In the genomic region with DNA sequence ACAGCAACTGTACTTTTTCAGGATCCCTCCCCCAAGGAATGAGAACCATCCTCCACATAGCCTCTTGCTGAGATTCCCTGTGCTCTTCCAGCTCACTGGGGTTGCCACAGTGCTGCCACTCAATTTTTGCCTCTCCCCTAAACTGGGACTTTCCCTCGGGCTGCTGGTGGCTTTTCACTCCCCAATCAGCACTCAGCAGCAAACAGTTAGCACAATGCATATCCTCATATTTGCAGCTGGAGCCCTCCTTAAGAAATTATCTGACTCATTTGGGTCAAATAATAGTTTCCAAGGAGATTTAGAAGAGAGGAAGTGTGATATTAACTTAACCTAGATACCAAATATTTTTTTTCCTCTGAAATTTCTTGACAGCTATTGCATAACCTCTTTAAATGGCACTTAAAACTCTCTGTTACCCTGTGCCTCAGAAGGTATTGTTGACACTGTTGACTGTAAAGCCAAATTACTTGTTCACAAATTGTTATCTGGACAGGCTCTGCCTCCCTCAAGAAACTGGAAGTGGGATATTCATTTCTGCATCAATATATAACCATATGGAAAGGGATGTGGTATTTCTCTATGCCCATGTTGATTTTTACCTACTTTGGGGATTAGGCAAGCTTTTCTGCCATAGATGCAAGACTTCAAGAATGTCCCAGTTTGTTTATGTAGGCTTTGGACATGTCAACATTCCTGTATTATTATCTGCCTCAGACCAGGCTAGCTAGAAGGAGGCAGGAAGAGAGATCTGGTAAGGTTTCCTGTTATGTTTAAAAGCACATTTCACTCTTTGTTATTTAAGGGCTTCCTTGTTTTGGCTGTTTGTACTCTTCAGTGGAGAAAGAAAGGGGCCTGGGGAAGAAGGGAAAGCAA, we compare ENCODE assay signal across 8 cellular contexts. TPM values are rescaled to one million over a fixed set of nuclear protein-coding genes. Genes with fewer than 3 reads are reported as not detected.
DNase-seq lines count a peak whose midpoint lies in the region; ATAC-seq, FAIRE-seq and TF ChIP-seq lines count a peak whose summit lies in the region.

No MANE protein-coding gene starts in this region.

- no peak overlapping the region for H3K27ac Mint-ChIP-seq in activated CD4-positive, alpha-beta T cell treated with anti-CD3 and anti-CD28 coated beads, Interleukin-2, amount 10 ng/mL, durations not matched to agents 24 days and 14 days
- H3K27ac Mint-ChIP-seq in stimulated activated effector memory CD8-positive, alpha-beta T cell treated with anti-CD3 and anti-CD28 coated beads, Interleukin-12 subunit alpha, Interleukin-12 subunit beta, amount 100 ng/mL, for 72 hours = peak overlapping the region; percentile 11

- no peak overlapping the region for H2AFZ ChIP-seq in HepG2 (ENCODE audit: low read length)

- H3K9me3 ChIP-seq in liver (ENCODE audit: control insufficient read depth in 4 of 4, low read length in 3 of 4) = no peaks in the 10 kb centered on the region
- no peaks in the 10 kb centered on the region for H3K9me3 ChIP-seq in HepG2 (ENCODE audit: low read length)

- H3K4me1 ChIP-seq in liver (ENCODE audit: control insufficient read depth in 4 of 4, insufficient read depth in 4 of 4, low read length in 3 of 4) = peaks cover 0 to 4% (median 2%) of the 10 kb centered on the region in 4 donors
- H3K4me1 ChIP-seq in HepG2 (ENCODE audit: insufficient read depth, low read length) = no peaks in the 10 kb centered on the region

- H3K4me1 Mint-ChIP-seq in activated CD4-positive, alpha-beta T cell treated with anti-CD3 and anti-CD28 coated beads, Interleukin-2, amount 10 ng/mL, durations not matched to agents 24 days and 14 days = peaks cover 38% of the 10 kb centered on the region
- H3K4me1 Mint-ChIP-seq in stimulated activated effector memory CD8-positive, alpha-beta T cell treated with anti-CD3 and anti-CD28 coated beads, Interleukin-12 subunit alpha, Interleukin-12 subunit beta, amount 100 ng/mL, for 72 hours = peaks cover 56% of the 10 kb centered on the region

- ATAC-seq in HepG2 (no peak), HG03354 (IDR thresholded peaks at IDR 0.05; ENCODE audit: poor library complexity, severe bottlenecking, unreplicated experiment) (peak; percentile 90)
- ATAC-seq in stimulated activated effector memory CD8-positive, alpha-beta T cell treated with anti-CD3 and anti-CD28 coated beads, Interleukin-12 subunit alpha, Interleukin-12 subunit beta, amount 100 ng/mL, for 72 hours = peak; percentile 69

- TF ChIP-seq POLR2A in HepG2 (IDR thresholded peaks at IDR 0.05; ENCODE audit: insufficient read depth in 1 of 2, low read depth in 2 of 2, low read length in 2 of 2) = no peak

- no peak for FAIRE-seq in HepG2 (lab: Jason Lieb, UNC)

- TF ChIP-seq CTCF in liver (IDR thresholded peaks at IDR 0.05; ENCODE audit: low read depth, low read length, missing input control) = no peak
- TF ChIP-seq CTCF in HepG2 (CRISPR knock-in tag; IDR thresholded peaks at IDR 0.05) = no peak

- intact Hi-C loops in HepG2 (cut with micrococcal nuclease; ENCODE audit: unreplicated experiment) = no loop called here
- intact Hi-C loops in activated CD4-positive, alpha-beta T cell treated with anti-CD3 and anti-CD28 coated beads, Interleukin-2, amount 10 ng/mL, durations not matched to agents 24 days and 14 days (cut with micrococcal nuclease) = no loop called here

- POLR2A ChIA-PET in HepG2 (lab: Yijun Ruan, JAX) = no interaction called here

- H3K4me3 ChIP-seq in liver (ENCODE audit: low read depth in 1 of 3, low read length in 3 of 3) = no peak overlapping the region
- no peak overlapping the region for H3K4me3 ChIP-seq in HepG2 (replicated peaks in 1 of 3; ENCODE audit: insufficient read depth in 1 of 3, low read depth in 2 of 3, low read length in 3 of 3)

- in situ Hi-C loops in HepG2 (cut with HindIII; ENCODE audit: extremely low pct_ligation_motif_present, low pct_unique_long_range_greater_than_20kb) = no loop called here

- TF ChIP-seq RAD21 in liver (IDR thresholded peaks at IDR 0.05) = no peak
- no peak for TF ChIP-seq RAD21 in HepG2 (CRISPR knock-in tag; IDR thresholded peaks at IDR 0.05)

- H3K27ac ChIP-seq in liver (ENCODE audit: low read depth in 1 of 2, low read length in 2 of 2) = peak overlapping the region; percentile 28 to 30
- no peak overlapping the region for H3K27ac ChIP-seq in HepG2 (ENCODE audit: extremely low read length, insufficient read depth, low read length)

- CTCF ChIA-PET in HepG2 (lab: Yijun Ruan, JAX; ENCODE audit: low intra/inter-chr PET ratio, low total read pairs) = no interaction called here

- no TSS peak for BruUV-seq in HepG2 (replicated peaks; lab: Mats Ljungman, UMichigan)

- H3K9ac ChIP-seq in liver (ENCODE audit: low read depth in 1 of 2, low read length in 2 of 2) = no peak overlapping the region
- no peak overlapping the region for H3K9ac ChIP-seq in HepG2 (ENCODE audit: insufficient read depth, low read depth, low read length)

- H3K79me2 ChIP-seq in HepG2 (ENCODE audit: insufficient read depth, low read length) = no peaks in the 10 kb centered on the region

- no peaks in the 10 kb centered on the region for H4K20me1 ChIP-seq in HepG2 (ENCODE audit: insufficient read depth, low read length)

- H3K4me3 Mint-ChIP-seq in activated CD4-positive, alpha-beta T cell treated with anti-CD3 and anti-CD28 coated beads, Interleukin-2, amount 10 ng/mL, durations not matched to agents 24 days and 14 days = peak overlapping the region; percentile 14
- no peak overlapping the region for H3K4me3 Mint-ChIP-seq in stimulated activated effector memory CD8-positive, alpha-beta T cell treated with anti-CD3 and anti-CD28 coated beads, Interleukin-12 subunit alpha, Interleukin-12 subunit beta, amount 100 ng/mL, for 72 hours

- no peak for TF ChIP-seq EP300 in HepG2 (IDR thresholded peaks at IDR 0.05; ENCODE audit: low read depth in 2 of 2, low read length in 2 of 2)
- TF ChIP-seq EP300 in HepG2 (CRISPR knock-in tag; IDR thresholded peaks at IDR 0.05; ENCODE audit: borderline replicate concordance) = no peak

- peaks cover 0 to 3% (median 0%) of the 10 kb centered on the region in 4 donors for H3K36me3 ChIP-seq in liver (ENCODE audit: control insufficient read depth in 4 of 4, insufficient read depth in 3 of 4, low read depth in 1 of 4, low read length in 3 of 4)
- peaks cover 6 to 28% of the 10 kb centered on the region in 2 experiments for H3K36me3 ChIP-seq in HepG2 (replicated peaks in 1 of 2; ENCODE audit: control insufficient read depth in 1 of 2, insufficient read depth in 2 of 2, low read length in 2 of 2)

- DNase-seq in HepG2 (ENCODE audit: low spot score) (no peak), glomerular visceral epithelial cell (ENCODE audit: extremely low spot score) (peak; percentile 92), DMS79 (lab: John Stamatoyannopoulos, UW) (no peak), NK-92 (lab: John Stamatoyannopoulos, UW; ENCODE audit: unreplicated experiment) (no peak)
- peak; percentile 73 for DNase-seq in activated CD4-positive, alpha-beta T cell treated with anti-CD3 and anti-CD28 coated beads, Interleukin-2, amount 10 ng/mL, durations not matched to agents 24 days and 14 days
- no peak for DNase-seq in stimulated activated effector memory CD8-positive, alpha-beta T cell treated with anti-CD3 and anti-CD28 coated beads, Interleukin-12 subunit alpha, Interleukin-12 subunit beta, amount 100 ng/mL, for 72 hours (ENCODE audit: low spot score in 2 of 2)

- no peak overlapping the region for H3K4me2 ChIP-seq in HepG2 (ENCODE audit: low read depth, low read length)

- H3K9me3 Mint-ChIP-seq in activated CD4-positive, alpha-beta T cell treated with anti-CD3 and anti-CD28 coated beads, Interleukin-2, amount 10 ng/mL, durations not matched to agents 24 days and 14 days = no peaks in the 10 kb centered on the region
- no peaks in the 10 kb centered on the region for H3K9me3 Mint-ChIP-seq in stimulated activated effector memory CD8-positive, alpha-beta T cell treated with anti-CD3 and anti-CD28 coated beads, Interleukin-12 subunit alpha, Interleukin-12 subunit beta, amount 100 ng/mL, for 72 hours

- WGBS in liver = 63% methylated on average over 1 of the region's 1 CpG
- 90% methylated on average over 1 of the region's 1 CpG for WGBS in HepG2 (ENCODE audit: low lambda C conversion rate)

- H3K36me3 Mint-ChIP-seq in activated CD4-positive, alpha-beta T cell treated with anti-CD3 and anti-CD28 coated beads, Interleukin-2, amount 10 ng/mL, durations not matched to agents 24 days and 14 days (ENCODE audit: low read depth) = peaks cover 9% of the 10 kb centered on the region
- H3K36me3 Mint-ChIP-seq in stimulated activated effector memory CD8-positive, alpha-beta T cell treated with anti-CD3 and anti-CD28 coated beads, Interleukin-12 subunit alpha, Interleukin-12 subunit beta, amount 100 ng/mL, for 72 hours = peaks cover 26% of the 10 kb centered on the region

- peaks cover 10% of the 10 kb centered on the region for H3K27me3 Mint-ChIP-seq in activated CD4-positive, alpha-beta T cell treated with anti-CD3 and anti-CD28 coated beads, Interleukin-2, amount 10 ng/mL, durations not matched to agents 24 days and 14 days

- no peaks in the 10 kb centered on the region for H3K27me3 ChIP-seq in liver (ENCODE audit: control insufficient read depth in 4 of 4, insufficient read depth in 4 of 4, low read length in 3 of 4)
- no peaks in the 10 kb centered on the region for H3K27me3 ChIP-seq in HepG2 (ENCODE audit: control insufficient read depth in 1 of 2, insufficient read depth in 2 of 2, low read length in 2 of 2)

RNA-seq across cellular contexts. Expression of a gene that starts 58.0 kb away (rescaled TPM):
- total RNA-seq in liver (10 to 100 TPM; 28.5 to 37.4 TPM), HepG2 (2016; rRNA removed; fragmentation: Illumina TruSeq; extraction: Trizol) (47.3 and 87.4 TPM in 2 replicates)
- polyA plus RNA-seq in liver (10 to 100 TPM; 17.2 to 21.6 TPM), HepG2 (2011; rRNA removed) (19.8 and 28.9 TPM in 2 replicates)
- total RNA-seq in HepG2 (2016; cell fraction: cytosol; rRNA removed; fragmentation: Illumina TruSeq; extraction: Trizol; ENCODE audit: low read depth) = 10.8 TPM in 2 replicates
- 49.8 and 80.6 TPM in 2 replicates for total RNA-seq in HepG2 (2016; cell fraction: insoluble cytoplasmic fraction; rRNA removed; fragmentation: Illumina TruSeq; extraction: Trizol)
- 19.7 and 19.9 TPM in 2 replicates for total RNA-seq in HepG2 (2016; cell fraction: membrane; rRNA removed; fragmentation: Illumina TruSeq; extraction: Trizol)
- total RNA-seq in HepG2 (2016; cell fraction: nucleus; rRNA removed; fragmentation: Illumina TruSeq; extraction: Trizol) = 41.4 and 41.7 TPM in 2 replicates
- polyA plus RNA-seq in HepG2 (2011; cell fraction: cytosol; rRNA removed) = 13.4 and 18.3 TPM in 2 replicates
- 6.3 and 10.6 TPM in 2 replicates for polyA plus RNA-seq in HepG2 (2011; cell fraction: nucleus; rRNA removed)
- 17.3 and 20.0 TPM in 2 replicates for polyA plus RNA-seq in HepG2 (2012)
- polyA plus RNA-seq in HepG2 (2016; cell fraction: cytosol; fragmentation: Illumina TruSeq; extraction: Trizol; ENCODE audit: low read depth) = 1.9 and 2.0 TPM in 2 replicates
- polyA plus RNA-seq in HepG2 (2016; cell fraction: insoluble cytoplasmic fraction; fragmentation: Illumina TruSeq; extraction: Trizol; ENCODE audit: low read depth) = 70.5 and 72.1 TPM in 2 replicates
- polyA plus RNA-seq in HepG2 (2016; cell fraction: membrane; fragmentation: Illumina TruSeq; extraction: Trizol; ENCODE audit: low read depth) = 6.4 and 8.0 TPM in 2 replicates
- 29.0 and 42.3 TPM in 2 replicates for polyA plus RNA-seq in HepG2 (2016; cell fraction: nucleus; fragmentation: Illumina TruSeq; extraction: Trizol; ENCODE audit: insufficient read depth, low read depth)
- polyA minus RNA-seq in HepG2 (2011; rRNA and poly(A)+ RNA removed; ENCODE audit: low replicate concordance) = 5.8 and 22.8 TPM in 2 replicates
- polyA minus RNA-seq in HepG2 (2011; cell fraction: cytosol; rRNA and poly(A)+ RNA removed) = 26.1 and 31.4 TPM in 2 replicates
- polyA minus RNA-seq in HepG2 (2011; cell fraction: nucleus; rRNA and poly(A)+ RNA removed) = 51.4 and 52.1 TPM in 2 replicates
- 15.4 and 17.0 TPM in 2 replicates for total RNA-seq in activated CD4-positive, alpha-beta T cell treated with anti-CD3 and anti-CD28 coated beads, Interleukin-2, amount 10 ng/mL, durations not matched to agents 24 days and 14 days

Comparison
In these comparisons a context has a peak if more than half of its experiments do, and no peak if none do; other contexts are left out.
1. DNase-seq: peak in activated CD4-positive, alpha-beta T cell treated with anti-CD3 and anti-CD28 coated beads, Interleukin-2, amount 10 ng/mL, durations not matched to agents 24 days and 14 days (single experiment) and glomerular visceral epithelial cell (single experiment); none in HepG2 (single experiment), stimulated activated effector memory CD8-positive, alpha-beta T cell treated with anti-CD3 and anti-CD28 coated beads, Interleukin-12 subunit alpha, Interleukin-12 subunit beta, amount 100 ng/mL, for 72 hours (0 of 2), DMS79 (single experiment) and NK-92 (single experiment).